In genomic region chr6:84271086-84271716, GRCh38 we compare ENCODE assay signal across 29 cellular contexts. TPM values are rescaled to one million over a fixed set of nuclear protein-coding genes. Genes with fewer than 3 reads are reported as not detected.
A peak's percentile ranks its signal among the peaks of the same experiment; 100 is the strongest.
DNase-seq lines count a peak whose midpoint lies in the region; ATAC-seq, FAIRE-seq and TF ChIP-seq lines count a peak whose summit lies in the region.
"Had no signal": no experiment of that assay in that cellular context is flagged by ENCODE, and none has a peak within 500 bp of the region (broad histone marks: within the 10 kb centered on the region; RNA-seq: fewer than 3 reads in every experiment).

No MANE protein-coding gene starts in this region.

- no peaks in the 10 kb centered on the region for H3K9me1 ChIP-seq in K562 (ENCODE audit: control insufficient read depth, insufficient read depth, low read length)

- no peak overlapping the region for H3K18ac ChIP-seq in trophoblast cell (ENCODE audit: low read length)

- H4K20me1 ChIP-seq in K562 (replicated peaks; ENCODE audit: control insufficient read depth, insufficient read depth, low read length): no peaks in the 10 kb centered on the region
- H4K20me1 ChIP-seq in hepatocyte (ENCODE audit: insufficient read depth, poor library complexity, severe bottlenecking): no peaks in the 10 kb centered on the region
- H4K20me1 ChIP-seq: BLaER1 had no signal

- no peak overlapping the region for H3K14ac ChIP-seq in trophoblast cell (ENCODE audit: low read length)

- peak overlapping the region in 1 of 2 experiments; percentile 59; a peak in 1 of 4 replicates for H3K9ac ChIP-seq in K562 (ENCODE audit: insufficient read depth in 1 of 2, low read depth in 2 of 2, low read length in 2 of 2)
- no peak overlapping the region for H3K9ac ChIP-seq in trophoblast cell (ENCODE audit: low read length)
- H3K9ac ChIP-seq: BLaER1 had no signal

- no peak overlapping the region for H2BK12ac ChIP-seq in trophoblast cell (ENCODE audit: low read length)

- no TSS peak for BruUV-seq in K562 (replicated peaks; lab: Mats Ljungman, UMichigan)

- H4K8ac ChIP-seq in trophoblast cell (ENCODE audit: low read depth, low read length): no peak overlapping the region

- no peak overlapping the region for H4K91ac ChIP-seq in trophoblast cell (ENCODE audit: low read depth, low read length)

- DNase-seq in K562 (ENCODE audit: extremely low read depth in 1 of 4, low spot score in 3 of 4) (no peak), erythroblast (lab: John Stamatoyannopoulos, UW) (peak; percentile 53 to 72), hepatocyte (ENCODE audit: low spot score) (no peak), right lobe of liver (no peak), glomerular visceral epithelial cell (ENCODE audit: extremely low spot score) (no peak), trophoblast cell (no peak)
- DNase-seq: 8988T; ACHN; BE2C; C1 segment of cervical spinal cord; CD4-positive, alpha-beta memory T cell; CD4-positive, CD25-positive, alpha-beta regulatory T cell; CD8-positive, alpha-beta memory T cell; COR-L47; DMS 273 treated with DMSO at 0.1 percent for 48 hours; DMS153; DMS53; DMS79; DND-41; EL; GDM1 had no signal

- H3K23ac ChIP-seq in trophoblast cell (ENCODE audit: low read length): no peak overlapping the region

- peak; percentile 44 for FAIRE-seq in K562 (lab: Jason Lieb, UNC)
- FAIRE-seq: A204.1, GM12878, GM12892, GM18507, GM19239 had no signal

- POLR2A ChIA-PET in K562 (lab: Yijun Ruan, JAX): interaction anchor here (1.8 kb wide), 1 partner anchor 11 kb away, joined by 4 read pairs; no protein-coding TSS in a partner anchor

- H3K27me3 ChIP-seq in K562 (ENCODE audit: control insufficient read depth in 2 of 2, insufficient read depth in 2 of 2, low read length in 2 of 2) (no peaks in the 10 kb centered on the region), hepatocyte (no peaks in the 10 kb centered on the region), right lobe of liver (no peaks in the 10 kb centered on the region), trophoblast cell (ENCODE audit: insufficient read depth, low read length) (no peaks in the 10 kb centered on the region)
- H3K27me3 ChIP-seq: BLaER1 had no signal

- no peaks in the 10 kb centered on the region for H3K9me2 ChIP-seq in hepatocyte (replicated peaks; ENCODE audit: insufficient read depth)

- H4K12ac ChIP-seq in trophoblast cell (ENCODE audit: low read depth, low read length): no peak overlapping the region

- in situ Hi-C loops in K562 (cut with MboI): no loop called here

- H3K27ac ChIP-seq in K562 (ENCODE audit: extremely low read depth, low read depth, low read length) (peak overlapping the region; percentile 87), hepatocyte (peak overlapping the region; percentile 46), right lobe of liver (peak overlapping the region in 2 of 3 donors; percentile 57 to 82), trophoblast cell (ENCODE audit: low read depth, low read length) (no peak overlapping the region)
- H3K27ac ChIP-seq: BLaER1 had no signal

- TF ChIP-seq CTCF in K562 (IDR thresholded peaks at IDR 0.05 in 2 of 3, conservative IDR thresholded peaks at IDR 0.05 in 1 of 3; ENCODE audit: insufficient read depth in 2 of 3, low read depth in 1 of 3, low read length in 3 of 3) (no peak), hepatocyte (IDR thresholded peaks at IDR 0.05; ENCODE audit: poor library complexity) (no peak), right lobe of liver (IDR thresholded peaks at IDR 0.05) (no peak)

- no peaks in the 10 kb centered on the region for H3K79me1 ChIP-seq in trophoblast cell (ENCODE audit: low read length)

- H2BK5ac ChIP-seq in trophoblast cell (ENCODE audit: low read depth, low read length, poor library complexity): no peak overlapping the region

- ATAC-seq in K562 (no peak), right lobe of liver (no peak), GM18861 (IDR thresholded peaks at IDR 0.05; ENCODE audit: unreplicated experiment) (no peak), GM21528 (IDR thresholded peaks at IDR 0.05; ENCODE audit: low FRiP score, unreplicated experiment) (no peak)

- H3K4me2 ChIP-seq in K562 (ENCODE audit: insufficient read depth, low read length) (no peak overlapping the region), hepatocyte (peak overlapping the region; percentile 10), trophoblast cell (ENCODE audit: low read length) (no peak overlapping the region)
- H3K4me2 ChIP-seq: BLaER1 had no signal

- H3K36me3 ChIP-seq in K562 (ENCODE audit: control insufficient read depth, insufficient read depth, low read length) (no peaks in the 10 kb centered on the region), hepatocyte (replicated peaks; ENCODE audit: insufficient read depth, low read depth) (no peaks in the 10 kb centered on the region), right lobe of liver (no peaks in the 10 kb centered on the region), trophoblast cell (ENCODE audit: control insufficient read depth in 1 of 2, insufficient read depth in 2 of 2, low read length in 2 of 2) (no peaks in the 10 kb centered on the region)
- H3K36me3 ChIP-seq: BE2C, BLaER1 had no signal

- no peak for TF ChIP-seq EP300 in K562 (IDR thresholded peaks at IDR 0.05; ENCODE audit: low read length)

- TF ChIP-seq POLR2A in K562 (conservative IDR thresholded peaks at IDR 0.05) (no peak), erythroblast (IDR thresholded peaks at IDR 0.05; ENCODE audit: low read length) (no peak), right lobe of liver (IDR thresholded peaks at IDR 0.05) (no peak)

- no peak for TF ChIP-seq RAD21 in K562 (CRISPR knock-in tag; conservative IDR thresholded peaks at IDR 0.05 in 1 of 2, IDR thresholded peaks at IDR 0.05 in 1 of 2)

- peaks cover 15% of the 10 kb centered on the region for H3K9me3 ChIP-seq in K562 (replicated peaks; ENCODE audit: control insufficient read depth, insufficient read depth, low read depth, low read length)
- no peaks in the 10 kb centered on the region for H3K9me3 ChIP-seq in hepatocyte (ENCODE audit: low read depth)
- H3K9me3 ChIP-seq in right lobe of liver: no peaks in the 10 kb centered on the region
- H3K9me3 ChIP-seq in trophoblast cell (ENCODE audit: insufficient read depth, low read depth, low read length): no peaks in the 10 kb centered on the region
- H3K9me3 ChIP-seq: BE2C, BLaER1 had no signal

- no peak overlapping the region for H2AK5ac ChIP-seq in trophoblast cell (ENCODE audit: low read length)

- H2AFZ ChIP-seq in K562 (ENCODE audit: low read depth, low read length) (peak overlapping the region; percentile 73), hepatocyte (no peak overlapping the region), trophoblast cell (ENCODE audit: insufficient read depth, low read length, poor library complexity) (no peak overlapping the region)

- H3K4me3 ChIP-seq in K562 (no peak overlapping the region), hepatocyte (no peak overlapping the region), right lobe of liver (no peak overlapping the region), trophoblast cell (ENCODE audit: low read depth, low read length) (no peak overlapping the region)
- H3K4me3 ChIP-seq: BLaER1, GM12878 had no signal

- H3K4me1 ChIP-seq in K562 (replicated peaks in 1 of 2; ENCODE audit: control insufficient read depth in 2 of 2, insufficient read depth in 2 of 2, low read length in 2 of 2) (peaks cover 0 to 27% of the 10 kb centered on the region in 2 experiments; a peak in 2 of 5 replicates), hepatocyte (ENCODE audit: insufficient read depth) (peaks cover 9% of the 10 kb centered on the region), right lobe of liver (peaks cover 0 to 20% (median 8%) of the 10 kb centered on the region in 4 donors), trophoblast cell (ENCODE audit: control insufficient read depth in 1 of 2, insufficient read depth in 2 of 2, low read length in 2 of 2) (no peaks in the 10 kb centered on the region)
- H3K4me1 ChIP-seq: BE2C, BLaER1 had no signal

- H3K4ac ChIP-seq in trophoblast cell (ENCODE audit: low read depth, low read length): no peak overlapping the region

- CTCF ChIA-PET in K562 (lab: Yijun Ruan, JAX; ENCODE audit: low intra/inter-chr PET ratio): no interaction called here

- H2BK120ac ChIP-seq in trophoblast cell (ENCODE audit: insufficient read depth, low read length, poor library complexity): no peak overlapping the region

- intact Hi-C loops in K562 (cut with micrococcal nuclease) (loop anchor here (2.0 kb wide), 2 partner anchors 44 to 296 kb away; partner anchors contain the start of gene CEP162), right lobe of liver (cut with DNase I) (no loop called here)

- H3K79me2 ChIP-seq in K562 (ENCODE audit: control insufficient read depth, insufficient read depth, low read length): no peaks in the 10 kb centered on the region
- H3K79me2 ChIP-seq in hepatocyte: no peaks in the 10 kb centered on the region
- H3K79me2 ChIP-seq in trophoblast cell (ENCODE audit: control insufficient read depth, insufficient read depth, low read length, poor library complexity): no peaks in the 10 kb centered on the region

TF ChIP-seq in K562, 482 proteins besides CTCF, POLR2A, EP300 and RAD21 (continues in another document):
- TF ChIP-seq SIRT6 (IDR thresholded peaks at IDR 0.05; ENCODE audit: low read depth, low read length) (no peak), ZNF316 (IDR thresholded peaks at IDR 0.05) (peak; percentile 68), C11orf30 (IDR thresholded peaks at IDR 0.05; ENCODE audit: low read depth) (peak; percentile 61), JUN (IDR thresholded peaks at IDR 0.05; ENCODE audit: borderline replicate concordance, low read depth, low read length) (no peak), JUN (CRISPR knock-in tag; IDR thresholded peaks at IDR 0.05; ENCODE audit: borderline replicate concordance) (no peak)

RNA-seq across cellular contexts. Expression of gene CEP162, which starts 43.8 kb away (rescaled TPM):
- total RNA-seq in K562 (2011; cell fraction: chromatin; rRNA removed; ENCODE audit: low replicate concordance): 3.3 and 28.6 TPM in 2 replicates
- total RNA-seq in K562 (2011; cell fraction: nucleolus; rRNA removed): 1.0 and 1.8 TPM in 2 replicates
- total RNA-seq in K562 (2011; cell fraction: nucleoplasm; rRNA removed): 3.1 and 4.3 TPM in 2 replicates
- total RNA-seq in K562 (2014; rRNA removed): 3.6 and 6.7 TPM in 2 replicates
- total RNA-seq in K562 (2014; rRNA removed; fragmentation: Illumina TruSeq; extraction: Trizol): 8.6 and 9.0 TPM in 2 replicates
- 8.0 and 8.4 TPM in 2 replicates for total RNA-seq in K562 (2015; rRNA removed; fragmentation: Illumina TruSeq; extraction: Trizol)
- 5.0 and 6.4 TPM in 2 replicates for total RNA-seq in K562 (2021)
- 4.0 and 6.7 TPM in 2 replicates for polyA plus RNA-seq in K562 (2011; rRNA removed)
- 0.28 and 0.94 TPM in 2 replicates for polyA plus RNA-seq in K562 (2011; cell fraction: cytosol; rRNA removed)
- polyA plus RNA-seq in K562 (2011; cell fraction: nucleus; rRNA removed): 2.7 and 3.3 TPM in 2 replicates
- 3.7 and 4.1 TPM in 2 replicates for polyA plus RNA-seq in K562 (2012)
- polyA plus RNA-seq in K562 (2014; fragmentation: Illumina TruSeq; extraction: Trizol): 5.5 and 7.0 TPM in 2 replicates
- 1 to 10 TPM; 3.9 to 4.3 TPM for polyA plus RNA-seq in K562 (2014; fragmentation: Nextera tagmentation; extraction: Ambion mirVana)
- polyA plus RNA-seq in K562 (2014; rRNA removed): 3.7 and 6.4 TPM in 2 replicates
- polyA minus RNA-seq in K562 (2011; rRNA and poly(A)+ RNA removed): 13.8 and 15.1 TPM in 2 replicates
- polyA minus RNA-seq in K562 (2011; cell fraction: cytosol; rRNA and poly(A)+ RNA removed): 1.5 and 4.7 TPM in 2 replicates
- 8.3 and 11.3 TPM in 2 replicates for polyA minus RNA-seq in K562 (2011; cell fraction: nucleus; rRNA and poly(A)+ RNA removed)
- 13.1 and 13.7 TPM in 2 replicates for total RNA-seq in hepatocyte
- polyA plus RNA-seq in hepatocyte: 2.7 and 4.1 TPM in 2 replicates
- 1 to 10 TPM; 1.7 to 3.8 (median 2.5) TPM for total RNA-seq in right lobe of liver
- 4.7 and 5.1 TPM in 2 replicates for polyA plus RNA-seq in trophoblast cell (2013)

Comparison
In these comparisons a context has a peak if more than half of its experiments do, and no peak if none do; other contexts are left out.
1. DNase-seq: peak in erythroblast (2 of 2); none in K562 (0 of 4), hepatocyte (single experiment), right lobe of liver (0 of 3), glomerular visceral epithelial cell (single experiment) and trophoblast cell (0 of 2).